Comparison of ENCODE assay signal across 9 cellular contexts in the genomic region with DNA sequence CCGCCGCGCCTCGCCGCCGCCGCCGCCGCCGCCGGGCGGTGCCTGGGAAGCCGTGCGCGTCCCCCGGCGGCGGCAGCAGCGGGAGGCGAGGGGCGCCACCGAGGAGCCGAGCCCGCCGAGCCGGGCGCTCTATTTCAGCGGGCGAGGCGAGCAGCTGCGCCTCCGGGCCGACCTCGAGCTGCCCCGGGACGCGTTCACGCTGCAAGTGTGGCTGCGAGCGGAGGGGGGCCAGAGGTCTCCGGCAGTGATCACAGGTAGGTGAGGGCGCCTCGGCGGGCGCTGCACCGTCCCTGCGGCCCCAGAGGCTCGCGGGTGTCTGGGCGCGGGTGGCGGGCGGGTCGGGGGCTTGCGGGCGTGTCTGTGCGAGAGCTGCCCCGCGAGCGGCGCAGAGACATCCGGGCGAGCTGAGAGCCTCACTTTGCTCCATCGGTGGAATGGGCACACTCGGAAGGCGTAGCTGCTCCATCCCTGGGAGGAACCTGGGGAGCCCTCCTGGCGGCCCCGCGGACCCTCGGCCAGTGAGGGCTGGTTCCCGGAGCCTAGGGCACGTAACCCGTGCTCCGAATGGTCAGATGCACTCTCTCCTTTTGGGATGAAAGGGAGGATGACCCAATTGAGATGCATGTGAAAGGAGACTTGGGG. TPM values are rescaled to one million over a fixed set of nuclear protein-coding genes. Genes with fewer than 3 reads are reported as not detected.
DNase-seq lines count a peak whose midpoint lies in the region; ATAC-seq and TF ChIP-seq lines count a peak whose summit lies in the region.
"Had no signal": no experiment of that assay in that cellular context is flagged by ENCODE, and none has a peak within 500 bp of the region (broad histone marks: within the 10 kb centered on the region; RNA-seq: fewer than 3 reads in every experiment).

No MANE protein-coding gene starts in this region.

- TF ChIP-seq CTCF in Panc1 (IDR thresholded peaks at IDR 0.05), result no peak
- TF ChIP-seq CTCF in foreskin keratinocyte (conservative IDR thresholded peaks at IDR 0.05), result peak; percentile 18
- TF ChIP-seq CTCF in osteocyte (IDR thresholded peaks at IDR 0.05), result no peak

- H3K4me3 ChIP-seq in Panc1 (ENCODE audit: low read depth in 2 of 2, low read length in 2 of 2), result peak overlapping the region; percentile 37 to 42

- intact Hi-C loops in Panc1 (cut with micrococcal nuclease; ENCODE audit: unreplicated experiment), result loop anchor here (5.0 to 10.0 kb wide), 4 partner anchors 270 to 560 kb away; no protein-coding TSS in a partner anchor

- in situ Hi-C loops in Panc1 (cut with HindIII; ENCODE audit: low pct_unique_long_range_greater_than_20kb, low sequenced_read_pairs), result no loop called here

- POLR2A ChIA-PET in Panc1 (lab: Charles Lee), result no interaction called here

- H3K27ac ChIP-seq in Panc1 (ENCODE audit: low read length) (no peak overlapping the region), foreskin keratinocyte (no peak overlapping the region)

- H3K4me1 Mint-ChIP-seq in osteocyte (ENCODE audit: unreplicated experiment), result peaks cover 76% of the 10 kb centered on the region

- H3K4me1 ChIP-seq in Panc1 (ENCODE audit: control insufficient read depth, insufficient read depth, low read length) (peaks cover 3% of the 10 kb centered on the region; the same call in 1 of the 2 replicates), foreskin keratinocyte (peaks cover 17% of the 10 kb centered on the region)

- peak; percentile 69 for ATAC-seq in Panc1
- ATAC-seq in foreskin keratinocyte, result peak; percentile 27

- no peaks in the 10 kb centered on the region for H3K36me3 ChIP-seq in Panc1 (ENCODE audit: control insufficient read depth, insufficient read depth, low read length)

- H3K27me3 Mint-ChIP-seq in osteocyte (ENCODE audit: unreplicated experiment), result no peaks in the 10 kb centered on the region

- peaks cover 23% of the 10 kb centered on the region for H3K36me3 Mint-ChIP-seq in osteocyte (ENCODE audit: unreplicated experiment)

- H3K4me3 Mint-ChIP-seq in osteocyte (ENCODE audit: unreplicated experiment), result peak overlapping the region; percentile 89

- peak overlapping the region; percentile 97 for H3K27ac Mint-ChIP-seq in osteocyte (ENCODE audit: unreplicated experiment)

- H3K27me3 ChIP-seq in Panc1 (ENCODE audit: control insufficient read depth, insufficient read depth, low read length) (peaks cover 2% of the 10 kb centered on the region; the same call in 1 of the 2 replicates), foreskin keratinocyte (peaks cover 28% of the 10 kb centered on the region)

- BruUV-seq in Panc1 (replicated peaks; lab: Mats Ljungman, UMichigan), result no TSS peak

- H3K9me3 ChIP-seq in Panc1 (ENCODE audit: control insufficient read depth, insufficient read depth, low read depth, low read length), result no peaks in the 10 kb centered on the region

- H3K9me3 Mint-ChIP-seq in osteocyte (ENCODE audit: unreplicated experiment), result no peaks in the 10 kb centered on the region

- DNase-seq in Daoy (ENCODE audit: low read depth) (peak; percentile 53), Panc1 (ENCODE audit: low read depth, low spot score) (no peak), foreskin keratinocyte (no peak), osteocyte (ENCODE audit: extremely low spot score, unreplicated experiment) (no peak), T1000 (lab: John Stamatoyannopoulos, UW) (no peak), GF-D8 (lab: John Stamatoyannopoulos, UW) (no peak), NCI-H146 treated with DMSO at 0.1 percent for 48 hours (lab: John Stamatoyannopoulos, UW; ENCODE audit: unreplicated experiment) (no peak), SHP77 (lab: John Stamatoyannopoulos, UW) (no peak)
- DNase-seq: activated naive CD4-positive, alpha-beta T cell treated with Interleukin-2 at 50 U/mL for 16 hours had no signal

- CTCF ChIA-PET in Panc1 (lab: Charles Lee), result no interaction called here

RNA-seq across cellular contexts. Expression of a gene that starts 0.9 kb away (rescaled TPM):
- 8.3 and 9.9 TPM in 2 replicates for total RNA-seq in Daoy (2014; rRNA removed; shearing (Covaris generic))
- total RNA-seq in Panc1 (2021; ENCODE audit: unreplicated experiment) (1.2 TPM), foreskin keratinocyte (0.25 and 0.44 TPM in 2 replicates), osteocyte (214 and 229 TPM in 2 replicates)
- 0.47 TPM for polyA plus RNA-seq in Panc1 (2012; ENCODE audit: insufficient read length)
- polyA plus RNA-seq in foreskin keratinocyte, result 0.03 and 0.04 TPM in 2 replicates

Comparison
In these comparisons a context has a peak if more than half of its experiments do, and no peak if none do; other contexts are left out.
1. RNA of a gene that starts 0.9 kb away (total RNA-seq): 214 to 229 TPM in osteocyte; 8.3 to 9.9 TPM in Daoy, 1.2 TPM in Panc1 (single experiment) and 0.25 to 0.44 TPM in foreskin keratinocyte; every median in the first group is over 10 times any median in the second.